In genomic region chr5:14915291-14915976, GRCh38 we compare ENCODE assay signal across 1 cellular context.
TF ChIP-seq lines count a peak whose summit lies in the region.

No MANE protein-coding gene starts in this region.

TF ChIP-seq in HepG2, 621 proteins besides CTCF, POLR2A, EP300 and RAD21 (continued from another document and continues in another):
- no peak for TF ChIP-seq ZNF280B (CRISPR knock-in tag; IDR thresholded peaks at IDR 0.05; ENCODE audit: borderline replicate concordance)
- TF ChIP-seq ZFX (CRISPR knock-in tag; IDR thresholded peaks at IDR 0.05; ENCODE audit: low read depth): no peak
- no peak for TF ChIP-seq SP1 (IDR thresholded peaks at IDR 0.05)
- no peak for TF ChIP-seq SP1 (CRISPR knock-in tag; IDR thresholded peaks at IDR 0.05)
- no peak for TF ChIP-seq ATF4 (CRISPR knock-in tag; IDR thresholded peaks at IDR 0.05)
- no peak for TF ChIP-seq ZNF770 (CRISPR knock-in tag; IDR thresholded peaks at IDR 0.05)
- TF ChIP-seq PPARG (CRISPR knock-in tag; conservative IDR thresholded peaks at IDR 0.05): 0 out of 2 replicates have a peak, but pooled peaks have one; percentile 17
- TF ChIP-seq FOSL1 (CRISPR knock-in tag; IDR thresholded peaks at IDR 0.05; ENCODE audit: borderline replicate concordance): no peak
- TF ChIP-seq ZC3H4 (CRISPR knock-in tag; IDR thresholded peaks at IDR 0.05; ENCODE audit: borderline replicate concordance): no peak
- TF ChIP-seq ZIK1 (CRISPR knock-in tag; IDR thresholded peaks at IDR 0.05; ENCODE audit: borderline replicate concordance, low read depth): no peak
- no peak for TF ChIP-seq ZNF749 (CRISPR knock-in tag; IDR thresholded peaks at IDR 0.05; ENCODE audit: borderline replicate concordance)
- no peak for TF ChIP-seq ZSCAN29 (CRISPR knock-in tag; conservative IDR thresholded peaks at IDR 0.05)
- no peak for TF ChIP-seq GMEB2 (CRISPR knock-in tag; IDR thresholded peaks at IDR 0.05; ENCODE audit: low read depth)
- TF ChIP-seq DMTF1 (CRISPR knock-in tag; IDR thresholded peaks at IDR 0.05): no peak
- TF ChIP-seq ZBTB46 (CRISPR knock-in tag; IDR thresholded peaks at IDR 0.05; ENCODE audit: borderline replicate concordance): no peak
- no peak for TF ChIP-seq ATF1 (CRISPR knock-in tag; IDR thresholded peaks at IDR 0.05)
- no peak for TF ChIP-seq ZNF891 (CRISPR knock-in tag; IDR thresholded peaks at IDR 0.05)
- no peak for TF ChIP-seq SMYD3 (CRISPR knock-in tag; IDR thresholded peaks at IDR 0.05)
- TF ChIP-seq MXD3 (CRISPR knock-in tag; IDR thresholded peaks at IDR 0.05): no peak
- TF ChIP-seq DZIP1 (CRISPR knock-in tag; IDR thresholded peaks at IDR 0.05): no peak
- no peak for TF ChIP-seq ARHGAP35 (CRISPR knock-in tag; IDR thresholded peaks at IDR 0.05; ENCODE audit: borderline replicate concordance)
- TF ChIP-seq ZNF446 (CRISPR knock-in tag; IDR thresholded peaks at IDR 0.05): no peak
- TF ChIP-seq ZNF775 (CRISPR knock-in tag; IDR thresholded peaks at IDR 0.05; ENCODE audit: borderline replicate concordance): no peak
- TF ChIP-seq U2AF2 (IDR thresholded peaks at IDR 0.05; ENCODE audit: low read depth, low read length): no peak
- TF ChIP-seq MED13 (CRISPR knock-in tag; IDR thresholded peaks at IDR 0.05): no peak
- no peak for TF ChIP-seq ZBTB26 (CRISPR knock-in tag; IDR thresholded peaks at IDR 0.05; ENCODE audit: borderline replicate concordance)
- TF ChIP-seq ZNF784 (CRISPR knock-in tag; IDR thresholded peaks at IDR 0.05; ENCODE audit: borderline replicate concordance): no peak
- no peak for TF ChIP-seq CREB3 (CRISPR knock-in tag; IDR thresholded peaks at IDR 0.05)
- TF ChIP-seq ZNF879 (CRISPR knock-in tag; IDR thresholded peaks at IDR 0.05): no peak
- no peak for TF ChIP-seq MATR3 (CRISPR knock-in tag; IDR thresholded peaks at IDR 0.05)
- TF ChIP-seq ZBTB2 (CRISPR knock-in tag; IDR thresholded peaks at IDR 0.05; ENCODE audit: low read depth): no peak
- no peak for TF ChIP-seq ZNF678 (CRISPR knock-in tag; IDR thresholded peaks at IDR 0.05)
- no peak for TF ChIP-seq ZNF18 (CRISPR knock-in tag; IDR thresholded peaks at IDR 0.05; ENCODE audit: insufficient replicate concordance)
- no peak for TF ChIP-seq IRF1 (CRISPR knock-in tag; IDR thresholded peaks at IDR 0.05; ENCODE audit: low read depth)
- TF ChIP-seq ZBTB7A (CRISPR knock-in tag; IDR thresholded peaks at IDR 0.05): no peak
- no peak for TF ChIP-seq ZNF546 (CRISPR knock-in tag; conservative IDR thresholded peaks at IDR 0.05)
- TF ChIP-seq TOPORS (CRISPR knock-in tag; IDR thresholded peaks at IDR 0.05): no peak
- TF ChIP-seq ZNF773 (CRISPR knock-in tag; IDR thresholded peaks at IDR 0.05; ENCODE audit: borderline replicate concordance): no peak
- TF ChIP-seq ZNF138 (CRISPR knock-in tag; IDR thresholded peaks at IDR 0.05; ENCODE audit: low read depth): no peak
- no peak for TF ChIP-seq SPEN (CRISPR knock-in tag; IDR thresholded peaks at IDR 0.05; ENCODE audit: low read depth)
- no peak for TF ChIP-seq GTF2F1 (IDR thresholded peaks at IDR 0.05; ENCODE audit: low read length)
